ENCODE assay signal across 6 cellular contexts in the genomic region with DNA sequence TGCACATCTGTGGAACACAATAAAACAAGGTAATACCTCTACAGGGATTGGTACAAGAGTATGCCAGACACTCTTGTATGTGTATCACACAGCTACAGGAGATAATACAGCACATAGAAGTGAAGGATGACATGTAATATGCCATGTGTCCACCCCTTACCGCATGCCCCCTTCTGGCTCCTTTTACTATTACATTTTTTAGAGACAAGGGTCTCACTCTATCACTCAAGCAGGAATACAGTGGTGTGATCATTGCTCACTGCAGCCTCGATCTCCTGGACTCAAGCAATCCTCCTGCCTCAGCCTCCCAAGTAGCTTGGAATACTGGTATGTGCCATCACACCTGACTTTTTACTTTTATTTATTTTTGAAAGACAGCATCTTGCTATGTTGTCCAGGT. TPM values are rescaled to one million over a fixed set of nuclear protein-coding genes. Genes with fewer than 3 reads are reported as not detected.
DNase-seq lines count a peak whose midpoint lies in the region; ATAC-seq and TF ChIP-seq lines count a peak whose summit lies in the region.

No MANE protein-coding gene starts in this region.

- peaks cover 0 to 4% of the 10 kb centered on the region in 2 donors for H3K36me3 Mint-ChIP-seq in activated T-cell treated with anti-CD3 and anti-CD28 coated beads, Interleukin-2, amount 50 U/mL, for 72 hours (ENCODE audit: insufficient read depth in 2 of 2)

- TF ChIP-seq CTCF in SU-DHL-6 (IDR thresholded peaks at IDR 0.05; ENCODE audit: insufficient read depth, low read length, poor library complexity, severe bottlenecking), result peak; percentile 52

- H4K20me1 ChIP-seq in SU-DHL-6 (ENCODE audit: low read depth, low read length), result no peaks in the 10 kb centered on the region

- DNase-seq in activated T-cell treated with anti-CD3 and anti-CD28 coated beads, Interleukin-2, amount 50 U/mL, for 72 hours, result peak; percentile 41 to 55
- no peak for DNase-seq in activated T-cell treated with anti-CD3 and anti-CD28 coated beads, Interleukin-2, amount 50 U/mL, for 1 hour
- DNase-seq in left ventricle myocardium superior (no peak), pons (ENCODE audit: low spot score) (no peak)

- intact Hi-C loops in left ventricle myocardium superior (cut with micrococcal nuclease), result no loop called here

- H3K4me3 Mint-ChIP-seq in activated T-cell treated with anti-CD3 and anti-CD28 coated beads, Interleukin-2, amount 50 U/mL, for 72 hours, result no peak overlapping the region

- H3K4me1 Mint-ChIP-seq in activated T-cell treated with anti-CD3 and anti-CD28 coated beads, Interleukin-2, amount 50 U/mL, for 72 hours (ENCODE audit: low read depth), result peaks cover 47% of the 10 kb centered on the region

- H2AFZ ChIP-seq in SU-DHL-6 (ENCODE audit: low read depth, low read length, severe bottlenecking), result no peak overlapping the region

- no peaks in the 10 kb centered on the region for H3K9me2 ChIP-seq in SU-DHL-6 (replicated peaks; ENCODE audit: insufficient read depth, low read length)

- peak; percentile 62 for ATAC-seq in activated T-cell treated with anti-CD3 and anti-CD28 coated beads, Interleukin-2, amount 50 U/mL, for 72 hours (replicated peaks in 1 of 2)
- ATAC-seq in left ventricle myocardium superior, result peak; percentile 52
- ATAC-seq in HG03280 (IDR thresholded peaks at IDR 0.05; ENCODE audit: unreplicated experiment), result no peak

- H3K27ac ChIP-seq in SU-DHL-6 (ENCODE audit: low read depth, low read length), result no peak overlapping the region

- no peaks in the 10 kb centered on the region for H3K9me3 ChIP-seq in SU-DHL-6 (ENCODE audit: insufficient read depth, low read length)

- H3K36me3 ChIP-seq in SU-DHL-6 (ENCODE audit: low read length), result no peaks in the 10 kb centered on the region

- H3F3A ChIP-seq in SU-DHL-6 (ENCODE audit: insufficient read depth), result peaks cover 4% of the 10 kb centered on the region; the same call in 1 of the 2 replicates

- no peak overlapping the region for H3K27ac Mint-ChIP-seq in activated T-cell treated with anti-CD3 and anti-CD28 coated beads, Interleukin-2, amount 50 U/mL, for 72 hours

- H3K27me3 Mint-ChIP-seq in activated T-cell treated with anti-CD3 and anti-CD28 coated beads, Interleukin-2, amount 50 U/mL, for 72 hours (ENCODE audit: low read depth), result no peaks in the 10 kb centered on the region

- H3K4me2 ChIP-seq in SU-DHL-6 (ENCODE audit: low read depth, low read length, poor library complexity, severe bottlenecking), result no peak overlapping the region

- no peaks in the 10 kb centered on the region for H3K27me3 ChIP-seq in SU-DHL-6 (ENCODE audit: low read length)

- H3K79me2 ChIP-seq in SU-DHL-6 (ENCODE audit: insufficient read depth, low read length), result no peaks in the 10 kb centered on the region

- H3K9ac ChIP-seq in SU-DHL-6 (ENCODE audit: low read length), result no peak overlapping the region

- H3K9me3 Mint-ChIP-seq in activated T-cell treated with anti-CD3 and anti-CD28 coated beads, Interleukin-2, amount 50 U/mL, for 72 hours, result no peaks in the 10 kb centered on the region

- no peak overlapping the region for H3K4me3 ChIP-seq in SU-DHL-6 (ENCODE audit: insufficient read depth, low read length, poor library complexity, severe bottlenecking)

RNA-seq across cellular contexts. Expression of a gene that starts 4.2 kb away (rescaled TPM):
- 10 to 100 TPM; 15.0 to 24.7 TPM for total RNA-seq in activated T-cell treated with anti-CD3 and anti-CD28 coated beads, Interleukin-2, amount 50 U/mL, for 72 hours
- not detected for total RNA-seq in left ventricle myocardium superior

RNA-seq across cellular contexts. Expression of a gene that starts 10.9 kb away (rescaled TPM):
- 10 to 100 TPM; 24.6 to 27.0 TPM for total RNA-seq in activated T-cell treated with anti-CD3 and anti-CD28 coated beads, Interleukin-2, amount 50 U/mL, for 72 hours
- total RNA-seq in left ventricle myocardium superior, result 6.9 TPM

RNA-seq across cellular contexts. Expression of a gene that starts 14.8 kb away (rescaled TPM):
- total RNA-seq in activated T-cell treated with anti-CD3 and anti-CD28 coated beads, Interleukin-2, amount 50 U/mL, for 72 hours, result 10 to 100 TPM; 43.4 to 61.8 TPM
- 0.40 TPM for total RNA-seq in left ventricle myocardium superior

RNA-seq across cellular contexts. Expression of a gene that starts 18.0 kb away (rescaled TPM):
- 10 to 100 TPM; 68.7 to 98.1 TPM for total RNA-seq in activated T-cell treated with anti-CD3 and anti-CD28 coated beads, Interleukin-2, amount 50 U/mL, for 72 hours
- 15.5 TPM for total RNA-seq in left ventricle myocardium superior

RNA-seq across cellular contexts. Expression of a gene that starts 21.6 kb away (rescaled TPM):
- total RNA-seq in activated T-cell treated with anti-CD3 and anti-CD28 coated beads, Interleukin-2, amount 50 U/mL, for 72 hours, result 10 to 100 TPM; 30.7 to 57.8 TPM
- total RNA-seq in left ventricle myocardium superior, result 0.35 TPM

Comparison
In these comparisons a context has a peak if more than half of its experiments do, and no peak if none do; other contexts are left out.
1. DNase-seq: peak in activated T-cell treated with anti-CD3 and anti-CD28 coated beads, Interleukin-2, amount 50 U/mL, for 72 hours (2 of 2); none in activated T-cell treated with anti-CD3 and anti-CD28 coated beads, Interleukin-2, amount 50 U/mL, for 1 hour (single experiment), left ventricle myocardium superior (single experiment) and pons (single experiment).
2. RNA of a gene that starts 4.2 kb away (total RNA-seq): 15.0 to 24.7 TPM in activated T-cell treated with anti-CD3 and anti-CD28 coated beads, Interleukin-2, amount 50 U/mL, for 72 hours; not detected in left ventricle myocardium superior (single experiment); every median in the first group is over 10 times any median in the second.
3. RNA of a gene that starts 14.8 kb away (total RNA-seq): 43.4 to 61.8 TPM in activated T-cell treated with anti-CD3 and anti-CD28 coated beads, Interleukin-2, amount 50 U/mL, for 72 hours; 0.40 TPM in left ventricle myocardium superior (single experiment); every median in the first group is over 10 times any median in the second.